Comparison of ENCODE assay signal across 1 cellular context in genomic region chr5:143636951-143637528, GRCh38.
TF ChIP-seq lines count a peak whose summit lies in the region.

No MANE protein-coding gene starts in this region.

TF ChIP-seq in IMR-90, 13 proteins besides CTCF, POLR2A, EP300 and RAD21 (continued from another document):
- TF ChIP-seq USF2 (IDR thresholded peaks at IDR 0.05; ENCODE audit: low read depth, low read length) (no peak), BHLHE40 (IDR thresholded peaks at IDR 0.05; ENCODE audit: low read depth, low read length) (no peak)
